Comparison of ENCODE assay signal across 9 cellular contexts in genomic region chr19:13396256-13397080, GRCh38.
DNase-seq lines count a peak whose midpoint lies in the region; ATAC-seq and TF ChIP-seq lines count a peak whose summit lies in the region.
"Had no signal": no experiment of that assay in that cellular context is flagged by ENCODE, and none has a peak within 500 bp of the region (broad histone marks: within the 10 kb centered on the region; RNA-seq: fewer than 3 reads in every experiment).

No MANE protein-coding gene starts in this region.

- H3K27ac ChIP-seq in breast epithelium: no peak overlapping the region
- H3K27ac ChIP-seq: neutrophil had no signal

- in situ Hi-C loops in GM13977 (cut with MboI; ENCODE audit: low pct_unique_long_range_greater_than_20kb, low sequenced_read_pairs, unreplicated experiment): no loop called here

- H3K4me1 Mint-ChIP-seq in MCF 10A (ENCODE audit: insufficient read depth, unreplicated experiment): peaks cover 12% of the 10 kb centered on the region
- H3K4me1 Mint-ChIP-seq in stimulated activated naive B cell treated with anti-CD40 and anti-IgM and Interleukin-4, amounts not matched to agents 10 μg/mL and 1 μg/mL and 100 μg/mL, for 72 hours: peaks cover 0 to 2% of the 10 kb centered on the region in 2 donors

- no peaks in the 10 kb centered on the region for H3K9me3 ChIP-seq in breast epithelium
- H3K9me3 ChIP-seq: neutrophil had no signal

- H3K36me3 Mint-ChIP-seq in MCF 10A (ENCODE audit: insufficient read depth, unreplicated experiment): peaks cover 1% of the 10 kb centered on the region
- H3K36me3 Mint-ChIP-seq in stimulated activated naive B cell treated with anti-CD40 and anti-IgM and Interleukin-4, amounts not matched to agents 10 μg/mL and 1 μg/mL and 100 μg/mL, for 72 hours: peaks cover 0 to 4% of the 10 kb centered on the region in 2 donors

- CTCF ChIA-PET in MCF 10A (lab: Yijun Ruan, JAX): interaction anchor here (0.6 kb wide), 3 partner anchors 8 to 418 kb away, joined by 3 to 4 read pairs (median 3); no protein-coding TSS in a partner anchor

- no peaks in the 10 kb centered on the region for H3K36me3 ChIP-seq in breast epithelium
- H3K36me3 ChIP-seq: neutrophil had no signal

- no TSS peak for BruUV-seq in MCF 10A (replicated peaks; lab: Mats Ljungman, UMichigan)

- H3K27me3 ChIP-seq in breast epithelium: peaks cover 0 to 22% of the 10 kb centered on the region in 2 donors
- H3K27me3 ChIP-seq: neutrophil had no signal

- no peaks in the 10 kb centered on the region for H3K4me1 ChIP-seq in breast epithelium

- H3K27ac Mint-ChIP-seq in MCF 10A (ENCODE audit: low read depth, unreplicated experiment): no peak overlapping the region
- no peak overlapping the region for H3K27ac Mint-ChIP-seq in stimulated activated naive B cell treated with anti-CD40 and anti-IgM and Interleukin-4, amounts not matched to agents 10 μg/mL and 1 μg/mL and 100 μg/mL, for 72 hours

- H3K9me3 Mint-ChIP-seq in MCF 10A (ENCODE audit: unreplicated experiment): no peaks in the 10 kb centered on the region
- peaks cover 7 to 14% of the 10 kb centered on the region in 2 donors for H3K9me3 Mint-ChIP-seq in stimulated activated naive B cell treated with anti-CD40 and anti-IgM and Interleukin-4, amounts not matched to agents 10 μg/mL and 1 μg/mL and 100 μg/mL, for 72 hours

- DNase-seq in MCF 10A (ENCODE audit: unreplicated experiment): peak; percentile 84
- no peak for DNase-seq in breast epithelium (ENCODE audit: low spot score in 2 of 2)
- DNase-seq in left ventricle myocardium superior: peak; percentile 40
- DNase-seq in stimulated activated naive B cell treated with anti-CD40 and anti-IgM and Interleukin-4, amounts not matched to agents 10 μg/mL and 1 μg/mL and 100 μg/mL, for 72 hours: peak; percentile 2
- DNase-seq in GM13977 (ENCODE audit: low spot score): no peak
- no peak for DNase-seq in stimulated activated naive CD4-positive, alpha-beta T cell (lab: John Stamatoyannopoulos, UW)

- POLR2A ChIA-PET in MCF 10A (lab: Yijun Ruan, JAX): no interaction called here

- no peak overlapping the region for H3K4me3 Mint-ChIP-seq in MCF 10A (ENCODE audit: unreplicated experiment)
- no peak overlapping the region for H3K4me3 Mint-ChIP-seq in stimulated activated naive B cell treated with anti-CD40 and anti-IgM and Interleukin-4, amounts not matched to agents 10 μg/mL and 1 μg/mL and 100 μg/mL, for 72 hours

- TF ChIP-seq POLR2A in breast epithelium (IDR thresholded peaks at IDR 0.05): no peak

- intact Hi-C loops in MCF 10A (cut with micrococcal nuclease) (no loop called here), breast epithelium (cut with DNase I; ENCODE audit: low total_unique reads) (no loop called here), left ventricle myocardium superior (cut with micrococcal nuclease) (no loop called here)

- no peak overlapping the region for H3K4me3 ChIP-seq in breast epithelium

- peak; percentile 54 for ATAC-seq in SK-N-SH treated with all-trans-retinoic acid at 6 μM for 48 hours
- ATAC-seq in left ventricle myocardium superior: peak; percentile 63
- peak; percentile 42 to 56 for ATAC-seq in stimulated activated naive B cell treated with anti-CD40 and anti-IgM and Interleukin-4, amounts not matched to agents 10 μg/mL and 1 μg/mL and 100 μg/mL, for 72 hours (replicated peaks)
- ATAC-seq in GM21576 (IDR thresholded peaks at IDR 0.05; ENCODE audit: unreplicated experiment): no peak

- no peak for TF ChIP-seq CTCF in MCF 10A (IDR thresholded peaks at IDR 0.05; ENCODE audit: unreplicated experiment)
- no peak for TF ChIP-seq CTCF in breast epithelium (IDR thresholded peaks at IDR 0.05)
- TF ChIP-seq CTCF in GM13977 (IDR thresholded peaks at IDR 0.05; ENCODE audit: extremely low read depth, insufficient read depth, missing control alignments): no peak

- peaks cover 21% of the 10 kb centered on the region for H3K27me3 Mint-ChIP-seq in MCF 10A (ENCODE audit: insufficient read depth, unreplicated experiment)
- peaks cover 52 to 58% of the 10 kb centered on the region in 2 donors for H3K27me3 Mint-ChIP-seq in stimulated activated naive B cell treated with anti-CD40 and anti-IgM and Interleukin-4, amounts not matched to agents 10 μg/mL and 1 μg/mL and 100 μg/mL, for 72 hours

TF ChIP-seq in SK-N-SH treated with all-trans-retinoic acid at 6 μM for 48 hours, 23 proteins besides CTCF, POLR2A, EP300 and RAD21:
- TF ChIP-seq GLIS3 (CRISPR knock-in tag; IDR thresholded peaks at IDR 0.05) (no peak), PPARA (CRISPR knock-in tag; IDR thresholded peaks at IDR 0.05; ENCODE audit: borderline replicate concordance) (no peak), TOX (CRISPR knock-in tag; IDR thresholded peaks at IDR 0.05; ENCODE audit: borderline replicate concordance) (no peak), CSRNP3 (CRISPR knock-in tag; IDR thresholded peaks at IDR 0.05) (no peak), ZNF8 (CRISPR knock-in tag; IDR thresholded peaks at IDR 0.05) (no peak), PATZ1 (CRISPR knock-in tag; IDR thresholded peaks at IDR 0.05; ENCODE audit: borderline replicate concordance) (no peak), ZC3H10 (CRISPR knock-in tag; IDR thresholded peaks at IDR 0.05) (no peak)

Comparison
In these comparisons a context has a peak if more than half of its experiments do, and no peak if none do; other contexts are left out.
1. DNase-seq: peak in MCF 10A (single experiment), left ventricle myocardium superior (single experiment) and stimulated activated naive B cell treated with anti-CD40 and anti-IgM and Interleukin-4, amounts not matched to agents 10 μg/mL and 1 μg/mL and 100 μg/mL, for 72 hours (single experiment); none in breast epithelium (0 of 2), GM13977 (single experiment) and stimulated activated naive CD4-positive, alpha-beta T cell (0 of 6).